12 cellular contexts compared by ENCODE assay signal in genomic region chr11:80593981-80594380, GRCh38.
DNase-seq lines count a peak whose midpoint lies in the region; ATAC-seq, FAIRE-seq and TF ChIP-seq lines count a peak whose summit lies in the region.
"Had no signal": no experiment of that assay in that cellular context is flagged by ENCODE, and none has a peak within 500 bp of the region (broad histone marks: within the 10 kb centered on the region; RNA-seq: fewer than 3 reads in every experiment).

No MANE protein-coding gene starts in this region.

- POLR2A ChIA-PET in HepG2 (lab: Yijun Ruan, JAX) = no interaction called here

- no peak for TF ChIP-seq CTCF in HepG2 (CRISPR knock-in tag; IDR thresholded peaks at IDR 0.05)
- no peak for TF ChIP-seq CTCF in right lobe of liver (IDR thresholded peaks at IDR 0.05)
- no peak for TF ChIP-seq CTCF in astrocyte (IDR thresholded peaks at IDR 0.05; ENCODE audit: insufficient read depth, low read depth, low read length)

- no peak for TF ChIP-seq EP300 in HepG2 (IDR thresholded peaks at IDR 0.05; ENCODE audit: low read depth in 2 of 2, low read length in 2 of 2)
- no peak for TF ChIP-seq EP300 in HepG2 (CRISPR knock-in tag; IDR thresholded peaks at IDR 0.05; ENCODE audit: borderline replicate concordance)

- DNase-seq in HepG2 (ENCODE audit: low spot score) (peak; percentile 28), right lobe of liver (no peak), astrocyte (ENCODE audit: low read depth) (peak; percentile 76), iris pigment epithelial cell (ENCODE audit: low read depth) (peak; percentile 47), urothelium cell line (ENCODE audit: low spot score) (peak; percentile 67), activated gamma-delta T cell (lab: John Stamatoyannopoulos, UW) (no peak)
- no peak for DNase-seq in activated CD4-positive, alpha-beta T cell treated with anti-CD3 and anti-CD28 coated beads, Interleukin-2, amount 10 ng/mL, durations not matched to agents 24 days and 14 days
- DNase-seq: activated naive CD8-positive, alpha-beta T cell treated with anti-CD3 and anti-CD28 coated beads, Interleukin-2, amount 10 ng/mL, durations not matched to agents 7 days and 5 days; NCI-H524; psoas muscle had no signal

- no peak for TF ChIP-seq RAD21 in HepG2 (CRISPR knock-in tag; IDR thresholded peaks at IDR 0.05)

- H3K4me1 ChIP-seq in HepG2 (ENCODE audit: insufficient read depth, low read length) = peaks cover 30% of the 10 kb centered on the region
- H3K4me1 ChIP-seq in right lobe of liver = no peaks in the 10 kb centered on the region
- peaks cover 33% of the 10 kb centered on the region for H3K4me1 ChIP-seq in astrocyte (ENCODE audit: insufficient read depth, low read length)
- H3K4me1 ChIP-seq: psoas muscle had no signal

- no peaks in the 10 kb centered on the region for H4K20me1 ChIP-seq in HepG2 (ENCODE audit: insufficient read depth, low read length)
- no peaks in the 10 kb centered on the region for H4K20me1 ChIP-seq in astrocyte (ENCODE audit: insufficient read depth, low read length)

- H3K9me3 ChIP-seq in HepG2 (ENCODE audit: low read length) (no peaks in the 10 kb centered on the region; the same call in 1 of the 2 replicates), right lobe of liver (no peaks in the 10 kb centered on the region), astrocyte (ENCODE audit: insufficient read depth, low read depth, low read length) (no peaks in the 10 kb centered on the region)
- H3K9me3 ChIP-seq: psoas muscle had no signal

- no peaks in the 10 kb centered on the region for H3K27me3 Mint-ChIP-seq in astrocyte (ENCODE audit: low read depth, unreplicated experiment)
- no peaks in the 10 kb centered on the region for H3K27me3 Mint-ChIP-seq in activated CD4-positive, alpha-beta T cell treated with anti-CD3 and anti-CD28 coated beads, Interleukin-2, amount 10 ng/mL, durations not matched to agents 24 days and 14 days
- H3K27me3 Mint-ChIP-seq: activated naive CD8-positive, alpha-beta T cell treated with anti-CD3 and anti-CD28 coated beads, Interleukin-2, amount 10 ng/mL, durations not matched to agents 7 days and 5 days had no signal

- H3K27ac ChIP-seq in HepG2 (ENCODE audit: extremely low read length, insufficient read depth, low read length) = no peak overlapping the region
- H3K27ac ChIP-seq in right lobe of liver = no peak overlapping the region
- peak overlapping the region; percentile 77 for H3K27ac ChIP-seq in astrocyte (ENCODE audit: low read depth, low read length)
- H3K27ac ChIP-seq: psoas muscle had no signal

- CTCF ChIA-PET in HepG2 (lab: Yijun Ruan, JAX; ENCODE audit: low intra/inter-chr PET ratio, low total read pairs) = no interaction called here

- no peaks in the 10 kb centered on the region for H3K36me3 Mint-ChIP-seq in astrocyte (ENCODE audit: low read depth, unreplicated experiment)
- no peaks in the 10 kb centered on the region for H3K36me3 Mint-ChIP-seq in activated CD4-positive, alpha-beta T cell treated with anti-CD3 and anti-CD28 coated beads, Interleukin-2, amount 10 ng/mL, durations not matched to agents 24 days and 14 days (ENCODE audit: low read depth)
- H3K36me3 Mint-ChIP-seq: activated naive CD8-positive, alpha-beta T cell treated with anti-CD3 and anti-CD28 coated beads, Interleukin-2, amount 10 ng/mL, durations not matched to agents 7 days and 5 days had no signal

- TF ChIP-seq POLR2A in HepG2 (IDR thresholded peaks at IDR 0.05; ENCODE audit: insufficient read depth in 1 of 2, low read depth in 2 of 2, low read length in 2 of 2) (no peak), right lobe of liver (IDR thresholded peaks at IDR 0.05) (no peak)

- H2AFZ ChIP-seq in HepG2 (ENCODE audit: low read length) (no peak overlapping the region), astrocyte (ENCODE audit: low read depth, low read length) (no peak overlapping the region)

- peaks cover 28% of the 10 kb centered on the region for H3K4me1 Mint-ChIP-seq in astrocyte (ENCODE audit: low read depth, unreplicated experiment)
- H3K4me1 Mint-ChIP-seq in activated CD4-positive, alpha-beta T cell treated with anti-CD3 and anti-CD28 coated beads, Interleukin-2, amount 10 ng/mL, durations not matched to agents 24 days and 14 days = no peaks in the 10 kb centered on the region
- H3K4me1 Mint-ChIP-seq: activated naive CD8-positive, alpha-beta T cell treated with anti-CD3 and anti-CD28 coated beads, Interleukin-2, amount 10 ng/mL, durations not matched to agents 7 days and 5 days had no signal

- H3K9ac ChIP-seq in HepG2 (ENCODE audit: insufficient read depth, low read depth, low read length) (no peak overlapping the region), astrocyte (ENCODE audit: low read length) (peak overlapping the region; percentile 36)

- no peak overlapping the region for H3K4me3 Mint-ChIP-seq in astrocyte (ENCODE audit: unreplicated experiment)
- no peak overlapping the region for H3K4me3 Mint-ChIP-seq in activated CD4-positive, alpha-beta T cell treated with anti-CD3 and anti-CD28 coated beads, Interleukin-2, amount 10 ng/mL, durations not matched to agents 24 days and 14 days
- H3K4me3 Mint-ChIP-seq: activated naive CD8-positive, alpha-beta T cell treated with anti-CD3 and anti-CD28 coated beads, Interleukin-2, amount 10 ng/mL, durations not matched to agents 7 days and 5 days had no signal

- ATAC-seq in HepG2 = peak; percentile 60; the same call in 2 of the 3 replicates
- ATAC-seq in right lobe of liver = no peak
- no peak for ATAC-seq in GM19328 (IDR thresholded peaks at IDR 0.05; ENCODE audit: unreplicated experiment)
- ATAC-seq: GM12878, psoas muscle had no signal

- H3K36me3 ChIP-seq in HepG2 (replicated peaks in 1 of 2; ENCODE audit: control insufficient read depth in 1 of 2, insufficient read depth in 2 of 2, low read length in 2 of 2) (no peaks in the 10 kb centered on the region), right lobe of liver (no peaks in the 10 kb centered on the region), astrocyte (ENCODE audit: insufficient read depth, low read length) (no peaks in the 10 kb centered on the region)

- H3K4me3 ChIP-seq in HepG2 (replicated peaks in 1 of 3; ENCODE audit: insufficient read depth in 1 of 3, low read depth in 2 of 3, low read length in 3 of 3) (no peak overlapping the region), right lobe of liver (no peak overlapping the region), astrocyte (ENCODE audit: insufficient read depth, low read depth, low read length) (no peak overlapping the region)
- H3K4me3 ChIP-seq: GM12878, psoas muscle had no signal

- FAIRE-seq in HepG2 (lab: Jason Lieb, UNC) = no peak
- FAIRE-seq in astrocyte (lab: Jason Lieb, UNC) = peak; percentile 45
- peak; percentile 58 for FAIRE-seq in urothelium cell line (lab: Jason Lieb, UNC)
- FAIRE-seq: GM12878 had no signal

- H3K4me2 ChIP-seq in HepG2 (ENCODE audit: low read depth, low read length) = no peak overlapping the region
- H3K4me2 ChIP-seq in astrocyte (ENCODE audit: low read length) = peak overlapping the region; percentile 54

- peak overlapping the region; percentile 86 for H3K27ac Mint-ChIP-seq in astrocyte (ENCODE audit: unreplicated experiment)
- H3K27ac Mint-ChIP-seq in activated CD4-positive, alpha-beta T cell treated with anti-CD3 and anti-CD28 coated beads, Interleukin-2, amount 10 ng/mL, durations not matched to agents 24 days and 14 days = no peak overlapping the region
- H3K27ac Mint-ChIP-seq: activated naive CD8-positive, alpha-beta T cell treated with anti-CD3 and anti-CD28 coated beads, Interleukin-2, amount 10 ng/mL, durations not matched to agents 7 days and 5 days had no signal

- H3K27me3 ChIP-seq in HepG2 (ENCODE audit: control insufficient read depth in 1 of 2, insufficient read depth in 2 of 2, low read length in 2 of 2) (no peaks in the 10 kb centered on the region), right lobe of liver (no peaks in the 10 kb centered on the region), astrocyte (ENCODE audit: insufficient read depth, low read length) (no peaks in the 10 kb centered on the region)

- in situ Hi-C loops in HepG2 (cut with HindIII; ENCODE audit: extremely low pct_ligation_motif_present, low pct_unique_long_range_greater_than_20kb) = no loop called here

- no peaks in the 10 kb centered on the region for H3K79me2 ChIP-seq in HepG2 (ENCODE audit: insufficient read depth, low read length)
- H3K79me2 ChIP-seq in astrocyte (ENCODE audit: insufficient read depth, low read length) = no peaks in the 10 kb centered on the region

- intact Hi-C loops in HepG2 (cut with micrococcal nuclease; ENCODE audit: unreplicated experiment) = no loop called here
- intact Hi-C loops in right lobe of liver (cut with DNase I) = no loop called here
- intact Hi-C loops in activated CD4-positive, alpha-beta T cell treated with anti-CD3 and anti-CD28 coated beads, Interleukin-2, amount 10 ng/mL, durations not matched to agents 24 days and 14 days (cut with micrococcal nuclease) = no loop called here

- H3K9me3 Mint-ChIP-seq in astrocyte (ENCODE audit: unreplicated experiment) = peaks cover 1% of the 10 kb centered on the region
- peaks cover 11% of the 10 kb centered on the region for H3K9me3 Mint-ChIP-seq in activated CD4-positive, alpha-beta T cell treated with anti-CD3 and anti-CD28 coated beads, Interleukin-2, amount 10 ng/mL, durations not matched to agents 24 days and 14 days

- no TSS peak for BruUV-seq in HepG2 (replicated peaks; lab: Mats Ljungman, UMichigan)

- 20% methylated on average over 2 of the region's 2 CpGs for WGBS in HepG2 (ENCODE audit: low lambda C conversion rate)
- 39% methylated on average over 2 of the region's 2 CpGs for WGBS in right lobe of liver (ENCODE audit: insufficient coverage, low coverage, low lambda C conversion rate, missing lambda C conversion rate)

TF ChIP-seq in HepG2, 621 proteins besides CTCF, POLR2A, EP300 and RAD21:
- TF ChIP-seq RXRB (CRISPR knock-in tag; IDR thresholded peaks at IDR 0.05; ENCODE audit: borderline replicate concordance) (no peak), FOSL2 (CRISPR knock-in tag; IDR thresholded peaks at IDR 0.05) (peak; percentile 60), ELF3 (CRISPR knock-in tag; IDR thresholded peaks at IDR 0.05) (peak; percentile 31; the same call in 1 of the 2 replicates), ZNF644 (CRISPR knock-in tag; IDR thresholded peaks at IDR 0.05; ENCODE audit: low read depth) (0 out of 2 replicates have a peak, but pooled peaks have one; percentile 33), SOX5 (CRISPR knock-in tag; IDR thresholded peaks at IDR 0.05; ENCODE audit: borderline replicate concordance) (0 out of 2 replicates have a peak, but pooled peaks have one; percentile 23), SAFB2 (CRISPR knock-in tag; IDR thresholded peaks at IDR 0.05; ENCODE audit: borderline replicate concordance, low read depth) (no peak)

Comparison
In these comparisons a context has a peak if more than half of its experiments do, and no peak if none do; other contexts are left out.
1. DNase-seq: peak in HepG2 (single experiment), astrocyte (single experiment), iris pigment epithelial cell (single experiment) and urothelium cell line (single experiment); none in right lobe of liver (0 of 3), activated gamma-delta T cell (single experiment) and activated CD4-positive, alpha-beta T cell treated with anti-CD3 and anti-CD28 coated beads, Interleukin-2, amount 10 ng/mL, durations not matched to agents 24 days and 14 days (single experiment).